In genomic region chr3:192577271-192577670, GRCh38 we compare ENCODE assay signal across 1 cellular context.
TF ChIP-seq lines count a peak whose summit lies in the region.

No MANE protein-coding gene starts in this region.

TF ChIP-seq in HepG2, 621 proteins besides CTCF, POLR2A, EP300 and RAD21 (continued from another document):
- TF ChIP-seq ZNF362 (CRISPR knock-in tag; IDR thresholded peaks at IDR 0.05; ENCODE audit: borderline replicate concordance) = no peak
- no peak for TF ChIP-seq ZNF446 (CRISPR knock-in tag; IDR thresholded peaks at IDR 0.05)
- TF ChIP-seq HOMEZ (CRISPR knock-in tag; IDR thresholded peaks at IDR 0.05; ENCODE audit: low read depth) = no peak
- no peak for TF ChIP-seq HNRNPLL (IDR thresholded peaks at IDR 0.05; ENCODE audit: low read depth, low read length, poor library complexity, severe bottlenecking)
- TF ChIP-seq ZNF20 (CRISPR knock-in tag; IDR thresholded peaks at IDR 0.05) = no peak
- TF ChIP-seq JARID2 (CRISPR knock-in tag; IDR thresholded peaks at IDR 0.05; ENCODE audit: insufficient replicate concordance) = no peak
